1 cellular context compared by ENCODE assay signal in genomic region chr10:31031666-31032514, GRCh38.
A peak's percentile ranks its signal among the peaks of the same experiment; 100 is the strongest.
TF ChIP-seq lines count a peak whose summit lies in the region.

A gene with protein sequence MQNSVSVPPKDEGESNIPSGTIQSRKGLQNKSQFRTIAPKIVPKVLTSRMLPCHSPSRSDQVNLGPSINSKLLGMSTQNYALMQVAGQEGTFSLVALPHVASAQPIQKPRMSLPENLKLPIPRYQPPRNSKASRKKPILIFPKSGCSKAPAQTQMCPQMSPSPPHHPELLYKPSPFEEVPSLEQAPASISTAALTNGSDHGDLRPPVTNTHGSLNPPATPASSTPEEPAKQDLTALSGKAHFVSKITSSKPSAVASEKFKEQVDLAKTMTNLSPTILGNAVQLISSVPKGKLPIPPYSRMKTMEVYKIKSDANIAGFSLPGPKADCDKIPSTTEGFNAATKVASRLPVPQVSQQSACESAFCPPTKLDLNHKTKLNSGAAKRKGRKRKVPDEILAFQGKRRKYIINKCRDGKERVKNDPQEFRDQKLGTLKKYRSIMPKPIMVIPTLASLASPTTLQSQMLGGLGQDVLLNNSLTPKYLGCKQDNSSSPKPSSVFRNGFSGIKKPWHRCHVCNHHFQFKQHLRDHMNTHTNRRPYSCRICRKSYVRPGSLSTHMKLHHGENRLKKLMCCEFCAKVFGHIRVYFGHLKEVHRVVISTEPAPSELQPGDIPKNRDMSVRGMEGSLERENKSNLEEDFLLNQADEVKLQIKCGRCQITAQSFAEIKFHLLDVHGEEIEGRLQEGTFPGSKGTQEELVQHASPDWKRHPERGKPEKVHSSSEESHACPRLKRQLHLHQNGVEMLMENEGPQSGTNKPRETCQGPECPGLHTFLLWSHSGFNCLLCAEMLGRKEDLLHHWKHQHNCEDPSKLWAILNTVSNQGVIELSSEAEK (minus strand): TSS chr10:31031865. CDS start chr10:30877034, 154,831 bp downstream.

TF ChIP-seq in K562, 482 proteins besides CTCF, POLR2A, EP300 and RAD21 (continued from another document and continues in another):
- TF ChIP-seq ZNF280B (CRISPR knock-in tag; IDR thresholded peaks at IDR 0.05) = no peak
- TF ChIP-seq TSC22D4 (tag; IDR thresholded peaks at IDR 0.05) = no peak
- TF ChIP-seq ZKSCAN8 (CRISPR knock-in tag; IDR thresholded peaks at IDR 0.05) = no peak
- TF ChIP-seq PHF20 (IDR thresholded peaks at IDR 0.05; ENCODE audit: partially characterized antibody) = no peak
- no peak for TF ChIP-seq TGIF2 (CRISPR knock-in tag; IDR thresholded peaks at IDR 0.05)
- no peak for TF ChIP-seq STAT5A (IDR thresholded peaks at IDR 0.05; ENCODE audit: borderline replicate concordance, low read length)
- TF ChIP-seq TRIM24 (IDR thresholded peaks at IDR 0.05) = no peak
- peak; percentile 52; the same call in 1 of the 2 replicates for TF ChIP-seq SAFB (IDR thresholded peaks at IDR 0.05; ENCODE audit: borderline replicate concordance, low read depth, low read length)
- no peak for TF ChIP-seq XRCC3 (IDR thresholded peaks at IDR 0.05)
- 0 out of 2 replicates have a peak, but pooled peaks have one; percentile 67 for TF ChIP-seq SMAD3 (CRISPR knock-in tag; conservative IDR thresholded peaks at IDR 0.05)
- no peak for TF ChIP-seq ELF2 (CRISPR knock-in tag; IDR thresholded peaks at IDR 0.05)
- TF ChIP-seq KLF13 (tag; IDR thresholded peaks at IDR 0.05; ENCODE audit: borderline replicate concordance, low read depth) = 0 out of 2 replicates have a peak, but pooled peaks have one; percentile 34
- no peak for TF ChIP-seq MAFK (IDR thresholded peaks at IDR 0.05; ENCODE audit: low read length)
- TF ChIP-seq HNRNPK (IDR thresholded peaks at IDR 0.05; ENCODE audit: low read depth, low read length, poor library complexity, severe bottlenecking) = no peak
- TF ChIP-seq NUFIP1 (IDR thresholded peaks at IDR 0.05; ENCODE audit: partially characterized antibody) = no peak
- TF ChIP-seq HMBOX1 (IDR thresholded peaks at IDR 0.05) = no peak
- no peak for TF ChIP-seq ZNF280A (IDR thresholded peaks at IDR 0.05; ENCODE audit: low read depth, partially characterized antibody)
- no peak for TF ChIP-seq BDP1 (IDR thresholded peaks at IDR 0.05; ENCODE audit: insufficient read depth, insufficient read length)
- no peak for TF ChIP-seq RHOXF2B (CRISPR knock-in tag; conservative IDR thresholded peaks at IDR 0.05)
- peak; percentile 68 for TF ChIP-seq KHSRP (IDR thresholded peaks at IDR 0.05)
- TF ChIP-seq ZMIZ1 (IDR thresholded peaks at IDR 0.05; ENCODE audit: low read depth in 2 of 2, low read length in 2 of 2) = no peak
- TF ChIP-seq RBM15 (IDR thresholded peaks at IDR 0.05; ENCODE audit: insufficient read depth, low read length) = no peak
- peak; percentile 17; the same call in 1 of the 2 replicates for TF ChIP-seq CBX1 (IDR thresholded peaks at IDR 0.05; ENCODE audit: low read depth)
- TF ChIP-seq MTA2 (IDR thresholded peaks at IDR 0.05; ENCODE audit: low read depth) = no peak
- TF ChIP-seq SRF (CRISPR knock-in tag; IDR thresholded peaks at IDR 0.05) = no peak
- TF ChIP-seq NCOA2 (IDR thresholded peaks at IDR 0.05; ENCODE audit: partially characterized antibody in 2 of 2) = no peak
- TF ChIP-seq, protein P1, sequence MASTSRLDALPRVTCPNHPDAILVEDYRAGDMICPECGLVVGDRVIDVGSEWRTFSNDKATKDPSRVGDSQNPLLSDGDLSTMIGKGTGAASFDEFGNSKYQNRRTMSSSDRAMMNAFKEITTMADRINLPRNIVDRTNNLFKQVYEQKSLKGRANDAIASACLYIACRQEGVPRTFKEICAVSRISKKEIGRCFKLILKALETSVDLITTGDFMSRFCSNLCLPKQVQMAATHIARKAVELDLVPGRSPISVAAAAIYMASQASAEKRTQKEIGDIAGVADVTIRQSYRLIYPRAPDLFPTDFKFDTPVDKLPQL (IDR thresholded peaks at IDR 0.05; ENCODE audit: extremely low read depth, insufficient read length) = no peak
- TF ChIP-seq ARID1B (IDR thresholded peaks at IDR 0.05) = no peak; the same call in 1 of the 2 replicates
- TF ChIP-seq EP400 (IDR thresholded peaks at IDR 0.05) = peak; percentile 82
- TF ChIP-seq C11orf30 (IDR thresholded peaks at IDR 0.05; ENCODE audit: low read depth) = no peak
- no peak for TF ChIP-seq ZKSCAN3 (CRISPR knock-in tag; IDR thresholded peaks at IDR 0.05)
- peak; percentile 82 for TF ChIP-seq ZFX (CRISPR knock-in tag; IDR thresholded peaks at IDR 0.05)
- no peak for TF ChIP-seq ZC3H4 (CRISPR knock-in tag; IDR thresholded peaks at IDR 0.05; ENCODE audit: borderline replicate concordance)
- TF ChIP-seq THRAP3 (IDR thresholded peaks at IDR 0.05; ENCODE audit: borderline replicate concordance) = no peak
- TF ChIP-seq ZNF174 (CRISPR knock-in tag; IDR thresholded peaks at IDR 0.05) = no peak
- TF ChIP-seq, protein P2, sequence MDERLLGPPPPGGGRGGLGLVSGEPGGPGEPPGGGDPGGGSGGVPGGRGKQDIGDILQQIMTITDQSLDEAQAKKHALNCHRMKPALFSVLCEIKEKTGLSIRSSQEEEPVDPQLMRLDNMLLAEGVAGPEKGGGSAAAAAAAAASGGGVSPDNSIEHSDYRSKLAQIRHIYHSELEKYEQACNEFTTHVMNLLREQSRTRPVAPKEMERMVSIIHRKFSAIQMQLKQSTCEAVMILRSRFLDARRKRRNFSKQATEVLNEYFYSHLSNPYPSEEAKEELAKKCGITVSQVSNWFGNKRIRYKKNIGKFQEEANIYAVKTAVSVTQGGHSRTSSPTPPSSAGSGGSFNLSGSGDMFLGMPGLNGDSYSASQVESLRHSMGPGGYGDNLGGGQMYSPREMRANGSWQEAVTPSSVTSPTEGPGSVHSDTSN (CRISPR knock-in tag; IDR thresholded peaks at IDR 0.05; ENCODE audit: low read depth) = no peak
- TF ChIP-seq, protein P2 (tag; conservative IDR thresholded peaks at IDR 0.05; ENCODE audit: low read depth) = no peak
- peak; percentile 19 to 55; a peak in 2 of 4 replicates for TF ChIP-seq FOXK2 (conservative IDR thresholded peaks at IDR 0.05 in 1 of 2, IDR thresholded peaks at IDR 0.05 in 1 of 2; ENCODE audit: low read depth in 2 of 2)
- TF ChIP-seq ASH1L (IDR thresholded peaks at IDR 0.05; ENCODE audit: borderline replicate concordance, low read depth, partially characterized antibody) = no peak
- TF ChIP-seq ZNF444 (CRISPR knock-in tag; IDR thresholded peaks at IDR 0.05) = no peak
- no peak for TF ChIP-seq BRF1 (IDR thresholded peaks at IDR 0.05; ENCODE audit: borderline replicate concordance, extremely low read depth, insufficient read length)
